In genomic region chr1:228164561-228165371, GRCh38 we compare ENCODE assay signal across 6 cellular contexts. TPM values are rescaled to one million over a fixed set of nuclear protein-coding genes. Genes with fewer than 3 reads are reported as not detected.
A peak's percentile ranks its signal among the peaks of the same experiment; 100 is the strongest.
DNase-seq lines count a peak whose midpoint lies in the region; ATAC-seq and TF ChIP-seq lines count a peak whose summit lies in the region.

No MANE protein-coding gene starts in this region.

- no peak for TF ChIP-seq CTCF in MCF 10A (IDR thresholded peaks at IDR 0.05; ENCODE audit: unreplicated experiment)
- TF ChIP-seq CTCF in osteocyte (IDR thresholded peaks at IDR 0.05) = no peak

- H3K27me3 Mint-ChIP-seq in activated T-cell treated with anti-CD3 and anti-CD28 coated beads, Interleukin-2, amount 50 U/mL, for 4 hours (ENCODE audit: low read depth) = no peaks in the 10 kb centered on the region
- H3K27me3 Mint-ChIP-seq in MCF 10A (ENCODE audit: insufficient read depth, unreplicated experiment) = no peaks in the 10 kb centered on the region
- no peaks in the 10 kb centered on the region for H3K27me3 Mint-ChIP-seq in osteocyte (ENCODE audit: unreplicated experiment)

- H3K4me1 Mint-ChIP-seq in activated T-cell treated with anti-CD3 and anti-CD28 coated beads, Interleukin-2, amount 50 U/mL, for 4 hours (ENCODE audit: low read depth) = peaks cover 43% of the 10 kb centered on the region
- H3K4me1 Mint-ChIP-seq in MCF 10A (ENCODE audit: insufficient read depth, unreplicated experiment) (peaks cover 46% of the 10 kb centered on the region), osteocyte (ENCODE audit: unreplicated experiment) (peaks cover 22% of the 10 kb centered on the region)

- CTCF ChIA-PET in MCF 10A (lab: Yijun Ruan, JAX) = interaction anchor here (0.6 to 7.1 kb wide), 31 partner anchors 8 to 824 kb away, joined by 3 to 72 read pairs (median 4); partner anchors contain the start of genes GJC2, GUK1 and RNF187

- no peak for ATAC-seq in activated T-cell treated with anti-CD3 and anti-CD28 coated beads, Interleukin-2, amount 50 U/mL, for 4 hours
- ATAC-seq in GM19328 (IDR thresholded peaks at IDR 0.05; ENCODE audit: unreplicated experiment) = no peak
- ATAC-seq in GM19452 (IDR thresholded peaks at IDR 0.05; ENCODE audit: unreplicated experiment) = no peak

- intact Hi-C loops in MCF 10A (cut with micrococcal nuclease) = loop anchor here (2.0 kb wide), 1 partner anchor 64 kb away; no protein-coding TSS in a partner anchor

- H3K27ac Mint-ChIP-seq in MCF 10A (ENCODE audit: low read depth, unreplicated experiment) = peak overlapping the region; percentile 86
- H3K27ac Mint-ChIP-seq in osteocyte (ENCODE audit: unreplicated experiment) = peak overlapping the region; percentile 97

- TSS peak; percentile 83 for BruUV-seq in MCF 10A (replicated peaks; lab: Mats Ljungman, UMichigan)

- H3K4me3 Mint-ChIP-seq in activated T-cell treated with anti-CD3 and anti-CD28 coated beads, Interleukin-2, amount 50 U/mL, for 4 hours = peak overlapping the region; percentile 83
- H3K4me3 Mint-ChIP-seq in MCF 10A (ENCODE audit: unreplicated experiment) (peak overlapping the region; percentile 70), osteocyte (ENCODE audit: unreplicated experiment) (peak overlapping the region; percentile 92)

- no peak for DNase-seq in activated T-cell treated with anti-CD3 and anti-CD28 coated beads, Interleukin-2, amount 50 U/mL, for 4 hours
- DNase-seq in activated T-cell treated with anti-CD3 and anti-CD28 coated beads, Interleukin-2, amount 50 U/mL, for 1 hour = no peak
- DNase-seq in MCF 10A (ENCODE audit: unreplicated experiment) (no peak), osteocyte (ENCODE audit: extremely low spot score, unreplicated experiment) (no peak)

- POLR2A ChIA-PET in MCF 10A (lab: Yijun Ruan, JAX) = interaction anchor here (0.6 to 10.8 kb wide), 34 partner anchors 8 to 482 kb away, joined by 3 to 318 read pairs (median 4); partner anchors contain the start of genes ARF1, GJC2, GUK1 and MRPL55

- no peaks in the 10 kb centered on the region for H3K9me3 Mint-ChIP-seq in activated T-cell treated with anti-CD3 and anti-CD28 coated beads, Interleukin-2, amount 50 U/mL, for 4 hours
- H3K9me3 Mint-ChIP-seq in MCF 10A (ENCODE audit: unreplicated experiment) (no peaks in the 10 kb centered on the region), osteocyte (ENCODE audit: unreplicated experiment) (no peaks in the 10 kb centered on the region)

- peaks cover 3% of the 10 kb centered on the region for H3K36me3 Mint-ChIP-seq in activated T-cell treated with anti-CD3 and anti-CD28 coated beads, Interleukin-2, amount 50 U/mL, for 4 hours (ENCODE audit: insufficient read depth)
- peaks cover 13% of the 10 kb centered on the region for H3K36me3 Mint-ChIP-seq in MCF 10A (ENCODE audit: insufficient read depth, unreplicated experiment)
- no peaks in the 10 kb centered on the region for H3K36me3 Mint-ChIP-seq in osteocyte (ENCODE audit: unreplicated experiment)

RNA-seq across cellular contexts. Expression of gene IBA57, which starts 0.8 kb away (rescaled TPM):
- total RNA-seq in activated T-cell treated with anti-CD3 and anti-CD28 coated beads, Interleukin-2, amount 50 U/mL, for 4 hours = 10 to 100 TPM; 14.5 to 17.6 (median 15.9) TPM
- total RNA-seq in MCF 10A (2022) (12.0 and 16.5 TPM in 2 replicates), osteocyte (8.1 TPM in 2 replicates)

RNA-seq across cellular contexts. Expression of gene GJC2, which starts 15.0 kb away (rescaled TPM):
- total RNA-seq in activated T-cell treated with anti-CD3 and anti-CD28 coated beads, Interleukin-2, amount 50 U/mL, for 4 hours = under 1 TPM; 0.49 to 0.79 (median 0.53) TPM
- 9.0 and 18.5 TPM in 2 replicates for total RNA-seq in MCF 10A (2022)
- 1.6 TPM in 2 replicates for total RNA-seq in osteocyte

RNA-seq across cellular contexts. Expression of gene GUK1, which starts 24.7 kb away (rescaled TPM):
- 100 to 1,000 TPM; 219 to 248 (median 242) TPM for total RNA-seq in activated T-cell treated with anti-CD3 and anti-CD28 coated beads, Interleukin-2, amount 50 U/mL, for 4 hours
- total RNA-seq in MCF 10A (2022) = 495 and 510 TPM in 2 replicates
- total RNA-seq in osteocyte = 150 and 166 TPM in 2 replicates

RNA-seq across cellular contexts. Expression of gene OBSCN, which starts 43.1 kb away (rescaled TPM):
- total RNA-seq in activated T-cell treated with anti-CD3 and anti-CD28 coated beads, Interleukin-2, amount 50 U/mL, for 4 hours = 1 to 10 TPM; 6.3 to 9.3 (median 7.5) TPM
- 22.6 and 29.6 TPM in 2 replicates for total RNA-seq in MCF 10A (2022)
- total RNA-seq in osteocyte = 15.2 and 16.1 TPM in 2 replicates

RNA-seq across cellular contexts. Expression of gene MRPL55, which starts 55.7 kb away (rescaled TPM):
- 10 to 100 TPM; 82.3 to 93.0 (median 89.5) TPM for total RNA-seq in activated T-cell treated with anti-CD3 and anti-CD28 coated beads, Interleukin-2, amount 50 U/mL, for 4 hours
- total RNA-seq in MCF 10A (2022) (85.4 and 111 TPM in 2 replicates), osteocyte (46.1 and 47.4 TPM in 2 replicates)
